17 cellular contexts compared by ENCODE assay signal in genomic region chrX:53556868-53557267, GRCh38.
DNase-seq lines count a peak whose midpoint lies in the region; ATAC-seq lines count a peak whose summit lies in the region.
"Had no signal": no experiment of that assay in that cellular context is flagged by ENCODE, and none has a peak within 500 bp of the region (broad histone marks: within the 10 kb centered on the region; RNA-seq: fewer than 3 reads in every experiment).

No MANE protein-coding gene starts in this region.

- intact Hi-C loops in left ventricle myocardium superior (cut with micrococcal nuclease) (no loop called here), cardiac septum (cut with DNase I) (no loop called here)
- intact Hi-C loops in activated T-helper 2 cell treated with anti-CD3 and anti-CD28 coated beads, Interferon-gamma antibody, Interleukin-2, Interleukin-4, amounts not matched to agents 10 μg/mL and 5 μg/mL and 100 μg/mL, durations not matched to agents 14 hours and 24 hours and 36 hours (cut with micrococcal nuclease) = no loop called here

- peak overlapping the region; percentile 56 for H3K27ac Mint-ChIP-seq in activated T-cell treated with anti-CD3 and anti-CD28 coated beads, Interleukin-2, amount 50 U/mL, for 24 hours
- H3K27ac Mint-ChIP-seq in central memory CD8-positive, alpha-beta T cell (ENCODE audit: low read depth) = peak overlapping the region; percentile 35
- peak overlapping the region; percentile 61 for H3K27ac Mint-ChIP-seq in stimulated activated effector memory CD8-positive, alpha-beta T cell treated with anti-CD3 and anti-CD28 coated beads, Interleukin-12 subunit alpha, Interleukin-12 subunit beta, amount 100 ng/mL, for 72 hours
- H3K27ac Mint-ChIP-seq in activated T-helper 2 cell treated with anti-CD3 and anti-CD28 coated beads, Interferon-gamma antibody, Interleukin-2, Interleukin-4, amounts not matched to agents 10 μg/mL and 5 μg/mL and 100 μg/mL, durations not matched to agents 14 hours and 24 hours and 36 hours = no peak overlapping the region

- no peak overlapping the region for H3K4me3 Mint-ChIP-seq in activated T-cell treated with anti-CD3 and anti-CD28 coated beads, Interleukin-2, amount 50 U/mL, for 24 hours
- no peak overlapping the region for H3K4me3 Mint-ChIP-seq in activated T-cell treated with anti-CD3 and anti-CD28 coated beads, Interleukin-2, amount 50 U/mL, for 4 hours
- H3K4me3 Mint-ChIP-seq in central memory CD8-positive, alpha-beta T cell = no peak overlapping the region
- H3K4me3 Mint-ChIP-seq in stimulated activated effector memory CD8-positive, alpha-beta T cell treated with anti-CD3 and anti-CD28 coated beads, Interleukin-12 subunit alpha, Interleukin-12 subunit beta, amount 100 ng/mL, for 72 hours = no peak overlapping the region
- H3K4me3 Mint-ChIP-seq in activated T-helper 2 cell treated with anti-CD3 and anti-CD28 coated beads, Interferon-gamma antibody, Interleukin-2, Interleukin-4, amounts not matched to agents 10 μg/mL and 5 μg/mL and 100 μg/mL, durations not matched to agents 14 hours and 24 hours and 36 hours (ENCODE audit: low read depth) = no peak overlapping the region
- H3K4me3 Mint-ChIP-seq: CD4-positive, CD25-positive, alpha-beta regulatory T cell had no signal

- H3K4me1 Mint-ChIP-seq in activated T-cell treated with anti-CD3 and anti-CD28 coated beads, Interleukin-2, amount 50 U/mL, for 24 hours (ENCODE audit: low read depth) = no peaks in the 10 kb centered on the region
- H3K4me1 Mint-ChIP-seq in activated T-cell treated with anti-CD3 and anti-CD28 coated beads, Interleukin-2, amount 50 U/mL, for 4 hours (ENCODE audit: low read depth) = no peaks in the 10 kb centered on the region
- no peaks in the 10 kb centered on the region for H3K4me1 Mint-ChIP-seq in central memory CD8-positive, alpha-beta T cell
- peaks cover 10% of the 10 kb centered on the region for H3K4me1 Mint-ChIP-seq in stimulated activated effector memory CD8-positive, alpha-beta T cell treated with anti-CD3 and anti-CD28 coated beads, Interleukin-12 subunit alpha, Interleukin-12 subunit beta, amount 100 ng/mL, for 72 hours
- peaks cover 1% of the 10 kb centered on the region for H3K4me1 Mint-ChIP-seq in activated T-helper 2 cell treated with anti-CD3 and anti-CD28 coated beads, Interferon-gamma antibody, Interleukin-2, Interleukin-4, amounts not matched to agents 10 μg/mL and 5 μg/mL and 100 μg/mL, durations not matched to agents 14 hours and 24 hours and 36 hours (ENCODE audit: low read depth)
- H3K4me1 Mint-ChIP-seq: CD4-positive, CD25-positive, alpha-beta regulatory T cell had no signal

- peaks cover 90% of the 10 kb centered on the region for H3K36me3 Mint-ChIP-seq in activated T-cell treated with anti-CD3 and anti-CD28 coated beads, Interleukin-2, amount 50 U/mL, for 24 hours (ENCODE audit: low read depth)
- H3K36me3 Mint-ChIP-seq in activated T-cell treated with anti-CD3 and anti-CD28 coated beads, Interleukin-2, amount 50 U/mL, for 4 hours (ENCODE audit: insufficient read depth) = peaks cover 31% of the 10 kb centered on the region
- H3K36me3 Mint-ChIP-seq in central memory CD8-positive, alpha-beta T cell (ENCODE audit: insufficient read depth) = peaks cover 53% of the 10 kb centered on the region
- H3K36me3 Mint-ChIP-seq in stimulated activated effector memory CD8-positive, alpha-beta T cell treated with anti-CD3 and anti-CD28 coated beads, Interleukin-12 subunit alpha, Interleukin-12 subunit beta, amount 100 ng/mL, for 72 hours = peaks cover 100% of the 10 kb centered on the region
- peaks cover 79% of the 10 kb centered on the region for H3K36me3 Mint-ChIP-seq in activated T-helper 2 cell treated with anti-CD3 and anti-CD28 coated beads, Interferon-gamma antibody, Interleukin-2, Interleukin-4, amounts not matched to agents 10 μg/mL and 5 μg/mL and 100 μg/mL, durations not matched to agents 14 hours and 24 hours and 36 hours (ENCODE audit: low read depth)

- no peak for ATAC-seq in activated T-cell treated with anti-CD3 and anti-CD28 coated beads, Interleukin-2, amount 50 U/mL, for 4 hours
- ATAC-seq in left ventricle myocardium superior (peak; percentile 61), HG02678 (IDR thresholded peaks at IDR 0.05; ENCODE audit: unreplicated experiment) (no peak)
- ATAC-seq in central memory CD8-positive, alpha-beta T cell (replicated peaks; ENCODE audit: extremely low read depth, poor library complexity, severe bottlenecking) = no peak
- ATAC-seq in stimulated activated effector memory CD8-positive, alpha-beta T cell treated with anti-CD3 and anti-CD28 coated beads, Interleukin-12 subunit alpha, Interleukin-12 subunit beta, amount 100 ng/mL, for 72 hours = no peak

- peaks cover 25% of the 10 kb centered on the region for H3K27me3 Mint-ChIP-seq in activated T-cell treated with anti-CD3 and anti-CD28 coated beads, Interleukin-2, amount 50 U/mL, for 24 hours
- H3K27me3 Mint-ChIP-seq in activated T-cell treated with anti-CD3 and anti-CD28 coated beads, Interleukin-2, amount 50 U/mL, for 4 hours (ENCODE audit: low read depth) = no peaks in the 10 kb centered on the region
- H3K27me3 Mint-ChIP-seq in central memory CD8-positive, alpha-beta T cell = no peaks in the 10 kb centered on the region
- H3K27me3 Mint-ChIP-seq in activated T-helper 2 cell treated with anti-CD3 and anti-CD28 coated beads, Interferon-gamma antibody, Interleukin-2, Interleukin-4, amounts not matched to agents 10 μg/mL and 5 μg/mL and 100 μg/mL, durations not matched to agents 14 hours and 24 hours and 36 hours (ENCODE audit: low read depth) = no peaks in the 10 kb centered on the region
- H3K27me3 Mint-ChIP-seq: CD4-positive, CD25-positive, alpha-beta regulatory T cell had no signal

- no peak for DNase-seq in activated T-cell treated with anti-CD3 and anti-CD28 coated beads, Interleukin-2, amount 50 U/mL, for 24 hours
- DNase-seq in activated T-cell treated with anti-CD3 and anti-CD28 coated beads, Interleukin-2, amount 50 U/mL, for 4 hours = no peak
- DNase-seq in left ventricle myocardium superior = no peak
- DNase-seq in cardiac septum (ENCODE audit: low spot score) = no peak
- DNase-seq in central memory CD8-positive, alpha-beta T cell (ENCODE audit: low spot score in 2 of 2) = no peak
- no peak for DNase-seq in stimulated activated effector memory CD8-positive, alpha-beta T cell treated with anti-CD3 and anti-CD28 coated beads, Interleukin-12 subunit alpha, Interleukin-12 subunit beta, amount 100 ng/mL, for 72 hours (ENCODE audit: low spot score in 2 of 2)
- DNase-seq in activated T-helper 2 cell treated with anti-CD3 and anti-CD28 coated beads, Interferon-gamma antibody, Interleukin-2, Interleukin-4, amounts not matched to agents 10 μg/mL and 5 μg/mL and 100 μg/mL, durations not matched to agents 14 hours and 24 hours and 36 hours (ENCODE audit: low spot score) = no peak
- DNase-seq: CD4-positive, CD25-positive, alpha-beta regulatory T cell; KBM-7; NCI-H1105 treated with DMSO at 0.1 percent for 48 hours; NCI-H146; NCI-H1930; NCI-H2107; NCI-H524; NCI-H748 treated with DMSO at 0.1 percent for 48 hours; SIG-M5 had no signal

- no peaks in the 10 kb centered on the region for H3K9me3 Mint-ChIP-seq in activated T-cell treated with anti-CD3 and anti-CD28 coated beads, Interleukin-2, amount 50 U/mL, for 24 hours
- H3K9me3 Mint-ChIP-seq in activated T-cell treated with anti-CD3 and anti-CD28 coated beads, Interleukin-2, amount 50 U/mL, for 4 hours = no peaks in the 10 kb centered on the region
- no peaks in the 10 kb centered on the region for H3K9me3 Mint-ChIP-seq in central memory CD8-positive, alpha-beta T cell
- no peaks in the 10 kb centered on the region for H3K9me3 Mint-ChIP-seq in stimulated activated effector memory CD8-positive, alpha-beta T cell treated with anti-CD3 and anti-CD28 coated beads, Interleukin-12 subunit alpha, Interleukin-12 subunit beta, amount 100 ng/mL, for 72 hours
- no peaks in the 10 kb centered on the region for H3K9me3 Mint-ChIP-seq in activated T-helper 2 cell treated with anti-CD3 and anti-CD28 coated beads, Interferon-gamma antibody, Interleukin-2, Interleukin-4, amounts not matched to agents 10 μg/mL and 5 μg/mL and 100 μg/mL, durations not matched to agents 14 hours and 24 hours and 36 hours
